ENCODE assay signal across 8 cellular contexts in genomic region chr2:10305254-10305635, GRCh38. TPM values are rescaled to one million over a fixed set of nuclear protein-coding genes. Genes with fewer than 3 reads are reported as not detected.
DNase-seq lines count a peak whose midpoint lies in the region; ATAC-seq and TF ChIP-seq lines count a peak whose summit lies in the region.

No MANE protein-coding gene starts in this region.

- TF ChIP-seq POLR2A in uterus (IDR thresholded peaks at IDR 0.05): no peak

- H3K9me3 Mint-ChIP-seq in activated T-helper 1 cell treated with anti-CD3 and anti-CD28 coated beads, Interleukin-12 subunit alpha, Interleukin-12 subunit beta, Interleukin-2, Interleukin-4 antibody, amounts not matched to agents 30 ng/mL and 10 ng/mL and 1 ng/mL, durations not matched to agents 14 hours and 24 hours and 36 hours: no peaks in the 10 kb centered on the region

- peak overlapping the region; percentile 56 for H3K27ac Mint-ChIP-seq in activated T-helper 1 cell treated with anti-CD3 and anti-CD28 coated beads, Interleukin-12 subunit alpha, Interleukin-12 subunit beta, Interleukin-2, Interleukin-4 antibody, amounts not matched to agents 30 ng/mL and 10 ng/mL and 1 ng/mL, durations not matched to agents 14 hours and 24 hours and 36 hours

- intact Hi-C loops in activated T-helper 1 cell treated with anti-CD3 and anti-CD28 coated beads, Interleukin-12 subunit alpha, Interleukin-12 subunit beta, Interleukin-2, Interleukin-4 antibody, amounts not matched to agents 30 ng/mL and 10 ng/mL and 1 ng/mL, durations not matched to agents 14 hours and 24 hours and 36 hours (cut with micrococcal nuclease): loop anchor here (1.0 to 10.0 kb wide), 4 partner anchors 27 to 1450 kb away; no protein-coding TSS in a partner anchor
- intact Hi-C loops in uterus (cut with DNase I; ENCODE audit: low total_unique reads): loop anchor here (10.0 kb wide), 1 partner anchor 100 kb away; no protein-coding TSS in a partner anchor

- H3K27ac ChIP-seq in uterus: peak overlapping the region; percentile 86 to 89
- H3K27ac ChIP-seq in right atrium auricular region: no peak overlapping the region

- DNase-seq in stimulated activated CD4-positive, alpha-beta T cell treated with anti-CD3 and anti-CD28 coated beads, Interleukin-15, amount 100 ng/mL, for 24 hours: peak; percentile 67
- no peak for DNase-seq in stimulated activated CD4-positive, alpha-beta T cell treated with anti-CD3 and anti-CD28 coated beads, Interleukin-12 subunit alpha, Interleukin-12 subunit beta, amount 100 ng/mL, for 4 hours
- DNase-seq in activated T-helper 1 cell treated with anti-CD3 and anti-CD28 coated beads, Interleukin-12 subunit alpha, Interleukin-12 subunit beta, Interleukin-2, Interleukin-4 antibody, amounts not matched to agents 30 ng/mL and 10 ng/mL and 1 ng/mL, durations not matched to agents 14 hours and 24 hours and 36 hours (ENCODE audit: low spot score): peak; percentile 55
- DNase-seq in left kidney (ENCODE audit: low read depth, low spot score): peak; percentile 21
- no peak for DNase-seq in uterus
- DNase-seq in right atrium auricular region (ENCODE audit: low spot score): no peak

- peaks cover 0 to 5% of the 10 kb centered on the region in 2 donors for H3K4me1 ChIP-seq in uterus
- peaks cover 0 to 45% of the 10 kb centered on the region in 2 donors for H3K4me1 ChIP-seq in right atrium auricular region

- no peak for ATAC-seq in GM19455 (IDR thresholded peaks at IDR 0.05; ENCODE audit: unreplicated experiment)
- ATAC-seq in HG02870 (IDR thresholded peaks at IDR 0.05; ENCODE audit: unreplicated experiment): no peak

- peaks cover 5% of the 10 kb centered on the region for H3K36me3 Mint-ChIP-seq in activated T-helper 1 cell treated with anti-CD3 and anti-CD28 coated beads, Interleukin-12 subunit alpha, Interleukin-12 subunit beta, Interleukin-2, Interleukin-4 antibody, amounts not matched to agents 30 ng/mL and 10 ng/mL and 1 ng/mL, durations not matched to agents 14 hours and 24 hours and 36 hours (ENCODE audit: low read depth)

- H3K27me3 ChIP-seq in uterus (no peaks in the 10 kb centered on the region), right atrium auricular region (no peaks in the 10 kb centered on the region)

- H3K27me3 Mint-ChIP-seq in activated T-helper 1 cell treated with anti-CD3 and anti-CD28 coated beads, Interleukin-12 subunit alpha, Interleukin-12 subunit beta, Interleukin-2, Interleukin-4 antibody, amounts not matched to agents 30 ng/mL and 10 ng/mL and 1 ng/mL, durations not matched to agents 14 hours and 24 hours and 36 hours (ENCODE audit: insufficient read depth): peaks cover 4% of the 10 kb centered on the region

- H3K36me3 ChIP-seq in uterus: no peaks in the 10 kb centered on the region
- H3K36me3 ChIP-seq in right atrium auricular region: no peaks in the 10 kb centered on the region

- TF ChIP-seq CTCF in uterus (IDR thresholded peaks at IDR 0.05): no peak
- no peak for TF ChIP-seq CTCF in right atrium auricular region (IDR thresholded peaks at IDR 0.05)

- H3K4me3 ChIP-seq in uterus (peak overlapping the region; percentile 52 to 65), right atrium auricular region (peak overlapping the region in 1 of 2 donors; percentile 73)

- H3K9me3 ChIP-seq in uterus: no peaks in the 10 kb centered on the region
- H3K9me3 ChIP-seq in right atrium auricular region: no peaks in the 10 kb centered on the region

- peaks cover 63% of the 10 kb centered on the region for H3K4me1 Mint-ChIP-seq in activated T-helper 1 cell treated with anti-CD3 and anti-CD28 coated beads, Interleukin-12 subunit alpha, Interleukin-12 subunit beta, Interleukin-2, Interleukin-4 antibody, amounts not matched to agents 30 ng/mL and 10 ng/mL and 1 ng/mL, durations not matched to agents 14 hours and 24 hours and 36 hours (ENCODE audit: low read depth)

- H3K4me3 Mint-ChIP-seq in activated T-helper 1 cell treated with anti-CD3 and anti-CD28 coated beads, Interleukin-12 subunit alpha, Interleukin-12 subunit beta, Interleukin-2, Interleukin-4 antibody, amounts not matched to agents 30 ng/mL and 10 ng/mL and 1 ng/mL, durations not matched to agents 14 hours and 24 hours and 36 hours: peak overlapping the region; percentile 89

RNA-seq across cellular contexts. Expression of gene HPCAL1, which starts 2.5 kb away (rescaled TPM):
- 59.6 and 62.4 TPM in 2 replicates for total RNA-seq in activated T-helper 1 cell treated with anti-CD3 and anti-CD28 coated beads, Interleukin-12 subunit alpha, Interleukin-12 subunit beta, Interleukin-2, Interleukin-4 antibody, amounts not matched to agents 30 ng/mL and 10 ng/mL and 1 ng/mL, durations not matched to agents 14 hours and 24 hours and 36 hours
- total RNA-seq in uterus (100 to 1,000 TPM in 1 of 4 donors, 10 to 100 TPM in 3; 11.1 to 122 (median 48.9) TPM), right atrium auricular region (10 to 100 TPM; 28.7 to 35.5 TPM)

Comparison
In these comparisons a context has a peak if more than half of its experiments do, and no peak if none do; other contexts are left out.
1. DNase-seq: peak in stimulated activated CD4-positive, alpha-beta T cell treated with anti-CD3 and anti-CD28 coated beads, Interleukin-15, amount 100 ng/mL, for 24 hours (single experiment), activated T-helper 1 cell treated with anti-CD3 and anti-CD28 coated beads, Interleukin-12 subunit alpha, Interleukin-12 subunit beta, Interleukin-2, Interleukin-4 antibody, amounts not matched to agents 30 ng/mL and 10 ng/mL and 1 ng/mL, durations not matched to agents 14 hours and 24 hours and 36 hours (single experiment) and left kidney (single experiment); none in stimulated activated CD4-positive, alpha-beta T cell treated with anti-CD3 and anti-CD28 coated beads, Interleukin-12 subunit alpha, Interleukin-12 subunit beta, amount 100 ng/mL, for 4 hours (single experiment), uterus (0 of 2) and right atrium auricular region (single experiment).
2. H3K27ac ChIP-seq: peak in uterus (2 of 2); none in right atrium auricular region (0 of 2).